10 cellular contexts compared by ENCODE assay signal in the genomic region with DNA sequence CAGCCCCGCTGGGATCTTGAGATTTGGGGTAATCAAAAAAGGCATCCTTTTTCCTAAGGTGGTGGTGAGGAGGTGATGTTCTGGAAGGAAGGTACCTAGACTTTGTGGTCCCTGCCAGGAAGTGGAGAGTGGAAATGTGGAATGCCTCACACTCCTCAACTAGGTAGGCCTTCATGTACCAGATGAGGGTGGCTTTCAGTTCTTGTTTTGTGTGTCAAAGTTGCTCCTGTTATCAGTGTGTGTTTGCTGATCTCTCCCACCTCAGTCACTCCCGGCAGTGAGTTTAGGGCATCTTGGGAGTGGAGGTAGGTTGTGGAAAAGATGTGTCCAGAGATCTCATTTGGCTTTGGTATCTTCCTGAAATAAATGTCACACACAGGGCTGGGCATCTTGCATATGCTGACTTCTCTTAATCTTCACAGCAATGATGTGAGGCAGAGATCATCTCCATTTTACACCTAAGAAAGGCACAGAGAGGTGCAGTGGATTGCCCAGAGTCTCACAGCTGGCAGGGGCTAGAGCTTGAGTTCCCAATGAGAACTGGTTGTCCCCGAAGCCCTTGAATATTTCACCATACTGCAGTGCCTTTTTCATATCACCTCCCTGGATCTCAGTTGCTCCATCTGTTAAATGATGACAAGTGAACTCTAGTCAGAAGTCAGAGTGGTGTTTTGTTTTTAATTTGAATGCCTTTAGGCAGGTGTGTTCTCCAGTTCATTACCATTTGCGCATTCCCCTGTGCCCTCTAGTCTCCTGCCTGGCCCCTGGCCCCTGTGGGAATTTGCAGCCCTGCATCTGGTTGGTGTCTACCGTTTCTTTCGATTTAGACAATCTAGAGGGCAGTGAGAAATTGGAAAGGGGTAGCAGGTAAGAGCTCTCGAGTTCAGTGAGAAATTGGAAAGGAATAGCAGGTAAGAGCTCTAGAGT. TPM values are rescaled to one million over a fixed set of nuclear protein-coding genes. Genes with fewer than 3 reads are reported as not detected.
DNase-seq lines count a peak whose midpoint lies in the region; ATAC-seq and TF ChIP-seq lines count a peak whose summit lies in the region.
"Had no signal": no experiment of that assay in that cellular context is flagged by ENCODE, and none has a peak within 500 bp of the region (broad histone marks: within the 10 kb centered on the region; RNA-seq: fewer than 3 reads in every experiment).

No MANE protein-coding gene starts in this region.

- H3K9me3 ChIP-seq in left ventricle myocardium inferior (replicated peaks) (no peaks in the 10 kb centered on the region), OCI-LY1 (ENCODE audit: low read length) (no peaks in the 10 kb centered on the region), lower lobe of right lung (no peaks in the 10 kb centered on the region), SJCRH30 (replicated peaks) (no peaks in the 10 kb centered on the region)
- H3K9me3 ChIP-seq: body of pancreas had no signal

- H3K79me2 ChIP-seq in OCI-LY1 (ENCODE audit: insufficient read depth, low read length), result no peaks in the 10 kb centered on the region

- H3F3A ChIP-seq in OCI-LY1 (ENCODE audit: insufficient read depth, low read length), result peaks cover 6% of the 10 kb centered on the region; the same call in 1 of the 2 replicates

- ATAC-seq in left ventricle myocardium superior, result no peak
- ATAC-seq in lower lobe of right lung, result no peak
- ATAC-seq: body of pancreas had no signal

- intact Hi-C loops in left ventricle myocardium inferior (cut with micrococcal nuclease), result no loop called here
- intact Hi-C loops in left ventricle myocardium superior (cut with micrococcal nuclease), result no loop called here
- intact Hi-C loops in lower lobe of right lung (cut with DNase I), result loop anchor here (10.0 kb wide), 1 partner anchor 61 kb away; a partner anchor contains a TSS

- H3K27me3 ChIP-seq in left ventricle myocardium inferior (ENCODE audit: low read depth) (no peaks in the 10 kb centered on the region), OCI-LY1 (ENCODE audit: insufficient read depth, low read length) (no peaks in the 10 kb centered on the region), lower lobe of right lung (ENCODE audit: low read depth) (no peaks in the 10 kb centered on the region), SJCRH30 (no peaks in the 10 kb centered on the region)
- H3K27me3 ChIP-seq: body of pancreas had no signal

- H4K20me1 ChIP-seq in OCI-LY1 (ENCODE audit: insufficient read depth, low read length), result no peaks in the 10 kb centered on the region

- DNase-seq in left ventricle myocardium inferior (no peak), left ventricle myocardium superior (no peak), lower lobe of right lung (no peak), NCI-H748 (lab: John Stamatoyannopoulos, UW; ENCODE audit: unreplicated experiment) (no peak), SJCRH30 (no peak), NCI-H2196 (lab: John Stamatoyannopoulos, UW; ENCODE audit: unreplicated experiment) (no peak)
- DNase-seq: body of pancreas, NCI-H524 treated with DMSO at 0.1 percent for 48 hours had no signal

- H2AFZ ChIP-seq in OCI-LY1 (ENCODE audit: low read length), result no peak overlapping the region

- TF ChIP-seq CTCF in left ventricle myocardium inferior (IDR thresholded peaks at IDR 0.05; ENCODE audit: borderline replicate concordance) (no peak), OCI-LY1 (IDR thresholded peaks at IDR 0.05; ENCODE audit: low read length) (no peak), lower lobe of right lung (IDR thresholded peaks at IDR 0.05) (no peak)

- peak overlapping the region; percentile 94 for H3K27ac ChIP-seq in left ventricle myocardium inferior (replicated peaks)
- H3K27ac ChIP-seq in OCI-LY1 (ENCODE audit: low read depth, low read length, poor library complexity, severe bottlenecking), result peak overlapping the region; percentile 98
- peak overlapping the region; percentile 27 for H3K27ac ChIP-seq in lower lobe of right lung
- peak overlapping the region; percentile 31 for H3K27ac ChIP-seq in urinary bladder (ENCODE audit: low read depth)
- H3K27ac ChIP-seq in SJCRH30, result no peak overlapping the region
- H3K27ac ChIP-seq: body of pancreas had no signal

- peak overlapping the region; percentile 77 for H3K4me2 ChIP-seq in OCI-LY1 (ENCODE audit: low read length)

- H3K9me2 ChIP-seq in OCI-LY1 (ENCODE audit: low read depth, low read length), result no peaks in the 10 kb centered on the region

- H3K4me3 ChIP-seq in left ventricle myocardium inferior, result peak overlapping the region; percentile 74
- H3K4me3 ChIP-seq in OCI-LY1 (ENCODE audit: low read depth, low read length, poor library complexity, severe bottlenecking), result peak overlapping the region; percentile 45
- peak overlapping the region; percentile 53 for H3K4me3 ChIP-seq in lower lobe of right lung
- peak overlapping the region; percentile 7 for H3K4me3 ChIP-seq in urinary bladder (ENCODE audit: low read depth, low read length)
- H3K4me3 ChIP-seq in SJCRH30, result no peak overlapping the region
- H3K4me3 ChIP-seq: body of pancreas had no signal

- 84% methylated on average over 7 of the region's 7 CpGs for WGBS in urinary bladder

- H3K9ac ChIP-seq in OCI-LY1 (ENCODE audit: low read length), result peak overlapping the region; percentile 67

- peaks cover 99% of the 10 kb centered on the region for H3K4me1 ChIP-seq in left ventricle myocardium inferior
- peaks cover 86% of the 10 kb centered on the region for H3K4me1 ChIP-seq in OCI-LY1 (ENCODE audit: insufficient read depth, low read length, severe bottlenecking)
- peaks cover 50% of the 10 kb centered on the region for H3K4me1 ChIP-seq in lower lobe of right lung
- no peaks in the 10 kb centered on the region for H3K4me1 ChIP-seq in urinary bladder (ENCODE audit: insufficient read depth)
- peaks cover 16% of the 10 kb centered on the region for H3K4me1 ChIP-seq in SJCRH30

- H3K36me3 ChIP-seq in left ventricle myocardium inferior (peaks cover 6% of the 10 kb centered on the region), OCI-LY1 (ENCODE audit: insufficient read depth, low read length) (peaks cover 6% of the 10 kb centered on the region), lower lobe of right lung (peaks cover 8% of the 10 kb centered on the region), urinary bladder (ENCODE audit: insufficient read depth) (no peaks in the 10 kb centered on the region), SJCRH30 (no peaks in the 10 kb centered on the region)

RNA-seq across cellular contexts. Expression of a gene that starts 2.9 kb away (rescaled TPM):
- total RNA-seq in left ventricle myocardium inferior (172 TPM), left ventricle myocardium superior (195 TPM), lower lobe of right lung (61.6 TPM), urinary bladder (65.1 TPM)
- polyA plus RNA-seq in urinary bladder, result 277 TPM
- total RNA-seq in SJCRH30 (2014; rRNA removed; shearing (Covaris generic)), result 9.6 and 10.1 TPM in 2 replicates
